ENCODE assay signal across 10 cellular contexts in the genomic region with DNA sequence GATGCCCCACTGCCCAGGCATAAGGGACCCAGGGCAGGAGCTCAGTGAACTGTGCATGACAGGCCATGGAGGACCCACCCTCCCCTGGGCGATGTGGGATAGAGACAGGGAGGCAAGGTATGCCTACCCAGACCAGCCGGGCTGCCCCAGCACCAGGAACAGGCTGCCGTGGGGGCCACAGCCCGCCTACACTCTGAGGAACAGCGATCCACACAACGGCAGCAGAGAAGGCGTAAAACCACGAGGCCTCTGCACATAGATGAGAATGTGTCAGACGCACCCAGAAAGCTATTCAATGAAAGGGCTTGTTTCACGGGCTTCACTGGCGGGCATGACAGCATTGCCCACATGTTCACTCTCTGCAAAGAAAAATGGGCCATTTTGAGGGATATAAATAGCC. TPM values are rescaled to one million over a fixed set of nuclear protein-coding genes. Genes with fewer than 3 reads are reported as not detected.
DNase-seq lines count a peak whose midpoint lies in the region; ATAC-seq and TF ChIP-seq lines count a peak whose summit lies in the region.
"Had no signal": no experiment of that assay in that cellular context is flagged by ENCODE, and none has a peak within 500 bp of the region (broad histone marks: within the 10 kb centered on the region; RNA-seq: fewer than 3 reads in every experiment).

No MANE protein-coding gene starts in this region.

- peaks cover 6 to 89% (median 39%) of the 10 kb centered on the region in 11 experiments; a peak in 19 of 22 replicates for H4K20me1 ChIP-seq in BLaER1 treated with 17β-estradiol and CSF1 and Interleukin-3, amounts not matched to agents 10 nM and 100 nM

- no peaks in the 10 kb centered on the region for H3K27me3 ChIP-seq in BLaER1 treated with 17β-estradiol and CSF1 and Interleukin-3, amounts not matched to agents 10 nM and 100 nM
- no peaks in the 10 kb centered on the region for H3K27me3 ChIP-seq in breast epithelium

- intact Hi-C loops in mucosa of descending colon (cut with DNase I, micrococcal nuclease) (no loop called here), breast epithelium (cut with DNase I; ENCODE audit: low total_unique reads) (no loop called here)

- no peaks in the 10 kb centered on the region for H3K9me3 ChIP-seq in BLaER1 treated with 17β-estradiol and CSF1 and Interleukin-3, amounts not matched to agents 10 nM and 100 nM (replicated peaks in 1 of 11)
- H3K9me3 ChIP-seq in mucosa of descending colon = no peaks in the 10 kb centered on the region
- H3K9me3 ChIP-seq in breast epithelium = no peaks in the 10 kb centered on the region

- no peak for TF ChIP-seq POLR2A in breast epithelium (IDR thresholded peaks at IDR 0.05)

- peak overlapping the region in 3 of 11 experiments; percentile 12 to 47 (median 12); a peak in 4 of 22 replicates for H3K27ac ChIP-seq in BLaER1 treated with 17β-estradiol and CSF1 and Interleukin-3, amounts not matched to agents 10 nM and 100 nM
- no peak overlapping the region for H3K27ac ChIP-seq in breast epithelium

- H3K9ac ChIP-seq in BLaER1 treated with 17β-estradiol and CSF1 and Interleukin-3, amounts not matched to agents 10 nM and 100 nM = peak overlapping the region in 2 of 11 experiments; percentile 1 to 32; a peak in 1 of 22 replicates

- peak; percentile 62 for DNase-seq in activated gamma-delta T cell treated with anti-CD3 and anti-CD28 coated beads, Interleukin-2, amount 50 U/mL, for 16 hours (ENCODE audit: low read depth)
- peak in 2 of 3 donors; percentile 17 to 47 for DNase-seq in mucosa of descending colon
- DNase-seq in breast epithelium (ENCODE audit: low spot score in 2 of 2) = no peak
- DNase-seq in NCI-H345 (lab: John Stamatoyannopoulos, UW) = no peak
- no peak for DNase-seq in DMS53 (lab: John Stamatoyannopoulos, UW)
- DNase-seq: erythroblast had no signal

- H3K4me2 ChIP-seq in BLaER1 treated with 17β-estradiol and CSF1 and Interleukin-3, amounts not matched to agents 10 nM and 100 nM = peak overlapping the region; percentile 58 to 89 (median 78)

- peaks cover 0 to 15% (median 9%) of the 10 kb centered on the region in 11 experiments; a peak in 11 of 22 replicates for H3K36me3 ChIP-seq in BLaER1 treated with 17β-estradiol and CSF1 and Interleukin-3, amounts not matched to agents 10 nM and 100 nM
- H3K36me3 ChIP-seq in mucosa of descending colon (ENCODE audit: low read depth) = no peaks in the 10 kb centered on the region
- H3K36me3 ChIP-seq in breast epithelium = peaks cover 5% of the 10 kb centered on the region

- H3K4me1 ChIP-seq in BLaER1 treated with 17β-estradiol and CSF1 and Interleukin-3, amounts not matched to agents 10 nM and 100 nM = peaks cover 42 to 75% (median 65%) of the 10 kb centered on the region in 10 experiments
- H3K4me1 ChIP-seq in mucosa of descending colon (ENCODE audit: low read depth) (peaks cover 4% of the 10 kb centered on the region), breast epithelium (no peaks in the 10 kb centered on the region)

- TF ChIP-seq CTCF in mucosa of descending colon (IDR thresholded peaks at IDR 0.05) (no peak), breast epithelium (IDR thresholded peaks at IDR 0.05) (no peak)

- peak; percentile 50 for ATAC-seq in GM21723 (IDR thresholded peaks at IDR 0.05; ENCODE audit: unreplicated experiment)
- no peak for ATAC-seq in mucosa of descending colon
- ATAC-seq in HG03432 (IDR thresholded peaks at IDR 0.05; ENCODE audit: unreplicated experiment) = no peak

- no peak overlapping the region for H3K4me3 ChIP-seq in BLaER1 treated with 17β-estradiol and CSF1 and Interleukin-3, amounts not matched to agents 10 nM and 100 nM
- no peak overlapping the region for H3K4me3 ChIP-seq in mucosa of descending colon
- no peak overlapping the region for H3K4me3 ChIP-seq in breast epithelium
- H3K4me3 ChIP-seq: lung had no signal

RNA-seq across cellular contexts. Expression of gene SEMA4D, which starts 49.5 kb away (rescaled TPM):
- 10 to 100 TPM; 20.9 to 26.9 (median 23.1) TPM for total RNA-seq in mucosa of descending colon
- 10 to 100 TPM in 2 of 3 donors, 1 to 10 TPM in 1; 9.9 to 24.6 (median 16.1) TPM for total RNA-seq in breast epithelium

Comparison
In these comparisons a context has a peak if more than half of its experiments do, and no peak if none do; other contexts are left out.
1. DNase-seq: peak in activated gamma-delta T cell treated with anti-CD3 and anti-CD28 coated beads, Interleukin-2, amount 50 U/mL, for 16 hours (single experiment) and mucosa of descending colon (2 of 3); none in breast epithelium (0 of 2), NCI-H345 (single experiment) and DMS53 (single experiment).